ENCODE assay signal across 8 cellular contexts in the genomic region with DNA sequence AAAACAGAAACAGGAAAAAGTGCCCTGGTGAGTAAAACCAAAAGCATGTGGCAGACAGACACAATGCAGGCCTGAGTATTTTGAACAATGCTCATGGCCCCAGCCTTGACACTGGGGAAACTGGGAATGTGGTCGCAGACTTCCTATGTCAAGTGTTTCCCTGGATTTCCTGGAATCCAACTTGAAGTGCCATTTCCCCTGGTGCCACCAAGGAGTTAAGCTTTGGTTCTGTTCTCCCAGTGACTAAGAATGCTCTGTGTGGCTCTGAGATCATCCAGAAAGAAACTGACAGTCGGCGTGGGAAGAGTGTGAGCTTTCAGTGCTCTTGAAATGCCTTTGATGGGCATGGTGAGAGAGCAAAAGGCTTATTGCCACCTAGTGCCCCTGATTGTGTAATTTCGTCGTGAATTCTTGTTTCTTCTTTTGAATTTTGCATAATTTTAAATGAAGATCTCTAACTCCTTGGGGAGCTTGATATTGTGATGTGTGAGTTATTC.
DNase-seq lines count a peak whose midpoint lies in the region; ATAC-seq lines count a peak whose summit lies in the region.

No MANE protein-coding gene starts in this region.

- DNase-seq in HK-2 (ENCODE audit: unreplicated experiment) (peak; percentile 66), left ventricle myocardium superior (no peak), GOT3 (lab: John Stamatoyannopoulos, UW) (no peak), ecto neural progenitor cell (ENCODE audit: low spot score) (no peak)
- DNase-seq in activated T-helper 9 cell treated with anti-CD3 and anti-CD28 coated beads, Interleukin-2, amount 50 U/mL, for 16 hours (ENCODE audit: low read depth), result peak; percentile 24
- DNase-seq in stimulated activated CD4-positive, alpha-beta T cell treated with anti-CD3 and anti-CD28 coated beads, Interleukin-12 subunit alpha, Interleukin-12 subunit beta, amount 100 ng/mL, for 4 hours, result peak; percentile 33

- ATAC-seq in left ventricle myocardium superior, result peak; percentile 34
- ATAC-seq in GM18868 (IDR thresholded peaks at IDR 0.05; ENCODE audit: unreplicated experiment), result no peak
- ATAC-seq in GM18907 (IDR thresholded peaks at IDR 0.05; ENCODE audit: unreplicated experiment), result no peak

- intact Hi-C loops in left ventricle myocardium superior (cut with micrococcal nuclease), result loop anchor here (10.0 kb wide), 1 partner anchor 93 kb away; a partner anchor contains a TSS

Comparison
In these comparisons a context has a peak if more than half of its experiments do, and no peak if none do; other contexts are left out.
1. DNase-seq: peak in HK-2 (single experiment), activated T-helper 9 cell treated with anti-CD3 and anti-CD28 coated beads, Interleukin-2, amount 50 U/mL, for 16 hours (single experiment) and stimulated activated CD4-positive, alpha-beta T cell treated with anti-CD3 and anti-CD28 coated beads, Interleukin-12 subunit alpha, Interleukin-12 subunit beta, amount 100 ng/mL, for 4 hours (single experiment); none in left ventricle myocardium superior (single experiment), GOT3 (single experiment) and ecto neural progenitor cell (single experiment).